1 cellular context compared by ENCODE assay signal in the genomic region with DNA sequence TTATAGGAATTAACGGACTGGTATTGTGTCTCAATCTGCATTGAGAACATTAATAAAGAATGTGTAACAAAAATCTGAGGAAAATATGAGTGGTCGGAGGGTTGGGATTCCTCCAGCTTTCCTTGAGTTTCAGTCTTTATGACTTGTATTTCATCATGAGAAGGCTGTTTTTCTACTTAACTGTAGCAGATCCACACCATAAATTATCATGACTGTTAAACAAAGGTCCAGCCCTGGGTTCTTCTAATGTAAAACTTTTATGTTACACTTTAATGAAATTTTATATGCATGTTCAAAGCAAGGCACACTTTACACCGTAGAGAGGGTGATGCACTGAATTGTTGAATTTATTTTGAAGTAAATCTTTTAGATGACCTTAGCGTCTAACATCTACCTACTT.
TF ChIP-seq lines count a peak whose summit lies in the region.

No MANE protein-coding gene starts in this region.

TF ChIP-seq in HEK293, 187 proteins besides CTCF, POLR2A, EP300 and RAD21 (continued from another document):
- TF ChIP-seq, protein P1, sequence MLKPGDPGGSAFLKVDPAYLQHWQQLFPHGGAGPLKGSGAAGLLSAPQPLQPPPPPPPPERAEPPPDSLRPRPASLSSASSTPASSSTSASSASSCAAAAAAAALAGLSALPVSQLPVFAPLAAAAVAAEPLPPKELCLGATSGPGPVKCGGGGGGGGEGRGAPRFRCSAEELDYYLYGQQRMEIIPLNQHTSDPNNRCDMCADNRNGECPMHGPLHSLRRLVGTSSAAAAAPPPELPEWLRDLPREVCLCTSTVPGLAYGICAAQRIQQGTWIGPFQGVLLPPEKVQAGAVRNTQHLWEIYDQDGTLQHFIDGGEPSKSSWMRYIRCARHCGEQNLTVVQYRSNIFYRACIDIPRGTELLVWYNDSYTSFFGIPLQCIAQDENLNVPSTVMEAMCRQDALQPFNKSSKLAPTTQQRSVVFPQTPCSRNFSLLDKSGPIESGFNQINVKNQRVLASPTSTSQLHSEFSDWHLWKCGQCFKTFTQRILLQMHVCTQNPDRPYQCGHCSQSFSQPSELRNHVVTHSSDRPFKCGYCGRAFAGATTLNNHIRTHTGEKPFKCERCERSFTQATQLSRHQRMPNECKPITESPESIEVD (tag by site-specific recombination; IDR thresholded peaks at IDR 0.05): peak; percentile 74
- TF ChIP-seq TCF7L2 (IDR thresholded peaks at IDR 0.05; ENCODE audit: borderline replicate concordance, low read depth, low read length): peak; percentile 84
